In the genomic region with DNA sequence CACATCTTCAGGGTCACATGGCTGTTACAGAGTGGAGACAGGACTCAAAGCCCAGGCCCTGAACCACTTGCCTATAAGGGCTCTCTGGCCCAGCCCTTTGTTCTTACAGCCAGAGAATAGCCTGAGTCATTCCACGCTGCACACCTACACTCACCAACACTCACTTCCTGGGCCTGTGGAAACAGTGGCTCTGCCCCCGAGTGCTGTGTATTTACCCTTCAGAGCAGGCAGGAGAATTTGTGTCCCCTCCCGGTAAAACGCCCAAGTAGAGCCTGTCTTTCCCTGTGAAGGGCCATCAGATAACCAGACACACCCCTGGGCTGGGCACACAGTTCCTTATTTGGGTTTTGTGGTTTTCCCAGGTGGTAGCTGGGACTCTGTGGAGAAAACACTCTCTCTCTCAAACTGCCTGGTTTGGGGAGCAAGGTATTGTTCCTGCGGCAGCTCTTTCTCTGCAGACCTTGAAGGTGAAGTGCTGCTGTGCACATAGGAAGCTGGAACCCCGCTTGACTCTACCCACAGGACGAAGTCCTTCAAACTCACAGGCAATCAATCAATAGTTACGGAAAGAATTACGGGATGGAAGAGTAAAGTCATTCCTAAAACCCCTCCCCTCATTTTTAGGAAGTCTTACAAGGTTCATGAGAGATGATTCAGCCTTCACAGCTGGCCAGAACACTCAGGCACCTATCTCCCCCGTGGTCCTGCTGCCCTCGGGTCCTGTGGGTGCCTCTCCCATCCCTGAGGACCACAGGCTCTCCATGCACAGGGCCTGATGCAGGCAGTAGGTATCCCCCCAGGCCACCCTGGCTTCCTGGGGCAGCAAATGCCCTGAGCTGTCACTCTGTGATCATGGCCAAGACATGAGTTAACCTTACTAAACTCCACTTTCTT, we compare ENCODE assay signal across 8 cellular contexts. TPM values are rescaled to one million over a fixed set of nuclear protein-coding genes. Genes with fewer than 3 reads are reported as not detected.
DNase-seq lines count a peak whose midpoint lies in the region; TF ChIP-seq lines count a peak whose summit lies in the region.

No MANE protein-coding gene starts in this region.

- H3K27me3 ChIP-seq in mesendoderm (ENCODE audit: insufficient read depth, low read length, poor library complexity) (no peaks in the 10 kb centered on the region), adrenal gland (peaks cover 3% of the 10 kb centered on the region)

- no peak overlapping the region for H2BK120ac ChIP-seq in mesendoderm (ENCODE audit: low read depth, low read length)

- H2AK5ac ChIP-seq in mesendoderm (ENCODE audit: low read length) = peak overlapping the region; percentile 77

- peak overlapping the region; percentile 85 for H2BK5ac ChIP-seq in mesendoderm (ENCODE audit: low read length)

- no peak overlapping the region for H3K4me3 Mint-ChIP-seq in chondrocyte (ENCODE audit: unreplicated experiment)

- H3K9me3 ChIP-seq in KOPT-K1 (ENCODE audit: insufficient read depth, low read length, poor library complexity, severe bottlenecking) = no peaks in the 10 kb centered on the region
- H3K9me3 ChIP-seq in adrenal gland (replicated peaks in 1 of 3) = no peaks in the 10 kb centered on the region

- DNase-seq in A172 (ENCODE audit: low spot score) = peak; percentile 64
- peak; percentile 34 for DNase-seq in activated T-helper 9 cell treated with anti-CD3 and anti-CD28 coated beads, Interleukin-2, amount 50 U/mL, for 16 hours (ENCODE audit: low read depth)
- peak; percentile 45 for DNase-seq in mesendoderm
- no peak for DNase-seq in NCI-H2171 (lab: John Stamatoyannopoulos, UW)
- no peak for DNase-seq in adrenal gland
- no peak for DNase-seq in chondrocyte (ENCODE audit: low spot score)
- DNase-seq in SW 1271 (lab: John Stamatoyannopoulos, UW) = no peak

- no peak overlapping the region for H3K18ac ChIP-seq in mesendoderm (ENCODE audit: low read length)

- H3K4me1 Mint-ChIP-seq in chondrocyte (ENCODE audit: low read depth) = peaks cover 3% of the 10 kb centered on the region

- no peak overlapping the region for H3K23ac ChIP-seq in mesendoderm (ENCODE audit: low read length)

- H3K56ac ChIP-seq in mesendoderm (ENCODE audit: low read length) = peak overlapping the region; percentile 67

- H3K79me2 ChIP-seq in mesendoderm (ENCODE audit: control insufficient read depth, insufficient read depth, low read length) = no peaks in the 10 kb centered on the region

- intact Hi-C loops in adrenal gland (cut with DNase I) = loop anchor here in 1 of 2 donors (10.0 kb wide), 1 partner anchor 403 kb away; the partner anchor contains the start of gene SLC4A8

- no peaks in the 10 kb centered on the region for H3K9me3 Mint-ChIP-seq in chondrocyte (ENCODE audit: low read depth)

- H3K36me3 Mint-ChIP-seq in chondrocyte (ENCODE audit: low read depth) = no peaks in the 10 kb centered on the region

- H3K4me1 ChIP-seq in mesendoderm (ENCODE audit: control insufficient read depth, low read depth, low read length) (peaks cover 12% of the 10 kb centered on the region), adrenal gland (replicated peaks in 1 of 2) (no peaks in the 10 kb centered on the region)

- H3K27me3 Mint-ChIP-seq in chondrocyte (ENCODE audit: low read depth) = peaks cover 26% of the 10 kb centered on the region

- TF ChIP-seq CTCF in adrenal gland (IDR thresholded peaks at IDR 0.05) = no peak
- no peak for TF ChIP-seq CTCF in chondrocyte (IDR thresholded peaks at IDR 0.05)

- H3K4ac ChIP-seq in mesendoderm (ENCODE audit: low read depth, low read length) = no peak overlapping the region

- peak overlapping the region; percentile 98 for H4K5ac ChIP-seq in mesendoderm (ENCODE audit: low read length)

- no CpG with 5 or more reads among the region's 11 CpGs for WGBS in mesendoderm (ENCODE audit: extremely low coverage, insufficient coverage, low lambda C conversion rate)
- whole genome bisulfite sequencing in adrenal gland, 4 donors = 47 to 58% (median 53%) methylated on average over 9 to 11 of the region's 11 CpGs

- H3K27ac Mint-ChIP-seq in chondrocyte (ENCODE audit: unreplicated experiment) = no peak overlapping the region

- H3K36me3 ChIP-seq in KOPT-K1 (ENCODE audit: insufficient read depth, low read length) (no peaks in the 10 kb centered on the region), mesendoderm (ENCODE audit: control insufficient read depth, insufficient read depth, low read length) (no peaks in the 10 kb centered on the region), adrenal gland (replicated peaks in 1 of 2) (no peaks in the 10 kb centered on the region)

- peak overlapping the region; percentile 29 for H3K27ac ChIP-seq in KOPT-K1 (ENCODE audit: low read depth, low read length, poor library complexity, severe bottlenecking)
- H3K27ac ChIP-seq in mesendoderm (ENCODE audit: low read depth, low read length) = peak overlapping the region; percentile 7
- H3K27ac ChIP-seq in adrenal gland = no peak overlapping the region

- H3K79me1 ChIP-seq in mesendoderm (ENCODE audit: low read length) = no peaks in the 10 kb centered on the region

- H3K4me2 ChIP-seq in mesendoderm (ENCODE audit: low read length) = no peak overlapping the region

- H2BK15ac ChIP-seq in mesendoderm (replicated peaks; ENCODE audit: low read depth) = no peak overlapping the region

- peak overlapping the region; percentile 27 for H3K9ac ChIP-seq in mesendoderm (ENCODE audit: low read length)

- no peak overlapping the region for H4K8ac ChIP-seq in mesendoderm (ENCODE audit: low read depth, low read length)

- no peak for TF ChIP-seq POLR2A in adrenal gland (IDR thresholded peaks at IDR 0.05)

- no peak overlapping the region for H3K4me3 ChIP-seq in mesendoderm (ENCODE audit: low read length)
- H3K4me3 ChIP-seq in adrenal gland = no peak overlapping the region

RNA-seq across cellular contexts. Expression of gene FIGNL2, which starts 20.3 kb away (rescaled TPM):
- 0.26 and 0.29 TPM in 2 replicates for total RNA-seq in A172 (2014; rRNA removed; shearing (Covaris generic))
- polyA plus RNA-seq in mesendoderm (2013, experiment 1 of 2) = 0.77 TPM
- polyA plus RNA-seq in mesendoderm (2013, experiment 2 of 2) = 0.69 TPM
- total RNA-seq in adrenal gland (under 1 TPM in 7 of 8 donors, not detected in 1; 0.23 to 0.32 (median 0.26) TPM), chondrocyte (0.26 to 0.30 TPM in 2 of 3 replicates, not detected in the other)
- under 1 TPM; 0.04 to 0.17 (median 0.16) TPM for polyA plus RNA-seq in adrenal gland

RNA-seq across cellular contexts. Expression of gene ANKRD33, which starts 59.7 kb away (rescaled TPM):
- not detected in 2 replicates for total RNA-seq in A172 (2014; rRNA removed; shearing (Covaris generic))
- not detected for polyA plus RNA-seq in mesendoderm (2013, experiment 1 of 2)
- 0.03 TPM for polyA plus RNA-seq in mesendoderm (2013, experiment 2 of 2)
- total RNA-seq in adrenal gland (under 1 TPM in 1 of 8 donors, not detected in 7; 0.41 TPM), chondrocyte (not detected in 3 replicates)
- under 1 TPM in 1 of 3 donors, not detected in 2; 0.24 TPM for polyA plus RNA-seq in adrenal gland

Comparison
In these comparisons a context has a peak if more than half of its experiments do, and no peak if none do; other contexts are left out.
1. DNase-seq: peak in A172 (single experiment), activated T-helper 9 cell treated with anti-CD3 and anti-CD28 coated beads, Interleukin-2, amount 50 U/mL, for 16 hours (single experiment) and mesendoderm (single experiment); none in NCI-H2171 (single experiment), adrenal gland (0 of 7), chondrocyte (single experiment) and SW 1271 (0 of 2).
2. H3K27ac ChIP-seq: peak in KOPT-K1 (single experiment) and mesendoderm (single experiment); none in adrenal gland (0 of 5).